18 cellular contexts compared by ENCODE assay signal in genomic region chr15:41980654-41981323, GRCh38. TPM values are rescaled to one million over a fixed set of nuclear protein-coding genes. Genes with fewer than 3 reads are reported as not detected.
DNase-seq lines count a peak whose midpoint lies in the region; ATAC-seq, FAIRE-seq and TF ChIP-seq lines count a peak whose summit lies in the region.
"Had no signal": no experiment of that assay in that cellular context is flagged by ENCODE, and none has a peak within 500 bp of the region (broad histone marks: within the 10 kb centered on the region; RNA-seq: fewer than 3 reads in every experiment).

No MANE protein-coding gene starts in this region.

- H3K27me3 ChIP-seq in astrocyte (ENCODE audit: insufficient read depth, low read length), result peaks cover 4% of the 10 kb centered on the region
- no peaks in the 10 kb centered on the region for H3K27me3 ChIP-seq in keratinocyte (ENCODE audit: control insufficient read depth, extremely low read depth, insufficient read depth, low read length)
- no peaks in the 10 kb centered on the region for H3K27me3 ChIP-seq in small intestine (ENCODE audit: control insufficient read depth in 2 of 2, insufficient read depth in 2 of 2, low read length in 2 of 2)
- H3K27me3 ChIP-seq: ovary had no signal

- no peak for ATAC-seq in HG02884 (IDR thresholded peaks at IDR 0.05; ENCODE audit: unreplicated experiment)
- no peak for ATAC-seq in HG03097 (IDR thresholded peaks at IDR 0.05; ENCODE audit: low FRiP score, unreplicated experiment)
- ATAC-seq in HG03108 (IDR thresholded peaks at IDR 0.05; ENCODE audit: unreplicated experiment), result no peak
- ATAC-seq: A549; activated naive CD8-positive, alpha-beta T cell treated with anti-CD3 and anti-CD28 coated beads, Interleukin-2, amount 50 U/mL, for 24 hours; CD8-positive, alpha-beta T cell had no signal

- H3K4me2 ChIP-seq in astrocyte (ENCODE audit: low read length), result peak overlapping the region; percentile 22
- no peak overlapping the region for H3K4me2 ChIP-seq in keratinocyte (ENCODE audit: control insufficient read depth, extremely low read depth, insufficient read depth, low read depth, low read length)
- H3K4me2 ChIP-seq: A549, KMS-11 had no signal

- no peak for TF ChIP-seq CTCF in astrocyte (IDR thresholded peaks at IDR 0.05; ENCODE audit: insufficient read depth, low read depth, low read length)
- TF ChIP-seq CTCF in keratinocyte (optimal IDR thresholded peaks at IDR 0.05 in 1 of 3, IDR thresholded peaks at IDR 0.05 in 1 of 3, conservative IDR thresholded peaks at IDR 0.05 in 1 of 3; ENCODE audit: extremely low read depth in 1 of 3, insufficient read depth in 2 of 3, low read length in 3 of 3), result no peak

- H3K36me3 ChIP-seq in astrocyte (ENCODE audit: insufficient read depth, low read length), result no peaks in the 10 kb centered on the region
- H3K36me3 ChIP-seq in keratinocyte (ENCODE audit: control insufficient read depth in 2 of 2, extremely low read depth in 1 of 2, insufficient read depth in 2 of 2, low read length in 2 of 2), result no peaks in the 10 kb centered on the region
- no peaks in the 10 kb centered on the region for H3K36me3 ChIP-seq in small intestine (ENCODE audit: control insufficient read depth in 2 of 2, insufficient read depth in 2 of 2, low read length in 2 of 2)
- H3K36me3 ChIP-seq: ovary had no signal

- H3K27ac ChIP-seq in astrocyte (ENCODE audit: low read depth, low read length), result no peak overlapping the region
- no peak overlapping the region for H3K27ac ChIP-seq in keratinocyte (ENCODE audit: control insufficient read depth, insufficient read depth, low read length)
- no peak overlapping the region for H3K27ac ChIP-seq in small intestine (ENCODE audit: low read depth in 1 of 2, low read length in 1 of 2)
- H3K27ac ChIP-seq: A549, KMS-11 had no signal

- H3K4me1 ChIP-seq in astrocyte (ENCODE audit: insufficient read depth, low read length) (peaks cover 4% of the 10 kb centered on the region), keratinocyte (ENCODE audit: control insufficient read depth, extremely low read depth, insufficient read depth, low read length) (peaks cover 13% of the 10 kb centered on the region), small intestine (ENCODE audit: control insufficient read depth in 2 of 2, insufficient read depth in 1 of 2, low read depth in 1 of 2, low read length in 1 of 2) (peaks cover 0 to 1% of the 10 kb centered on the region in 2 donors)
- H3K4me1 ChIP-seq: A549 had no signal

- no peak overlapping the region for H3K4me3 Mint-ChIP-seq in activated CD4-positive, alpha-beta T cell treated with anti-CD3 and anti-CD28 coated beads, Interleukin-2, amount 10 ng/mL, durations not matched to agents 24 days and 14 days
- H3K4me3 Mint-ChIP-seq in astrocyte (ENCODE audit: unreplicated experiment), result peak overlapping the region; percentile 12
- H3K4me3 Mint-ChIP-seq: activated naive CD8-positive, alpha-beta T cell treated with anti-CD3 and anti-CD28 coated beads, Interleukin-2, amount 50 U/mL, for 24 hours; CD8-positive, alpha-beta T cell; mesothelial cell of epicardium had no signal

- no peaks in the 10 kb centered on the region for H3K9me3 ChIP-seq in astrocyte (ENCODE audit: insufficient read depth, low read depth, low read length)
- no peaks in the 10 kb centered on the region for H3K9me3 ChIP-seq in keratinocyte (ENCODE audit: control insufficient read depth, low read depth, low read length)
- no peaks in the 10 kb centered on the region for H3K9me3 ChIP-seq in small intestine (ENCODE audit: control insufficient read depth, low read depth)
- H3K9me3 ChIP-seq: A549, ovary had no signal

- H3K4me3 ChIP-seq in astrocyte (ENCODE audit: insufficient read depth, low read depth, low read length) (no peak overlapping the region), keratinocyte (ENCODE audit: control insufficient read depth in 2 of 3, extremely low read depth in 1 of 3, insufficient read depth in 2 of 3, low read depth in 1 of 3, low read length in 3 of 3) (no peak overlapping the region), small intestine (ENCODE audit: low read depth in 1 of 2, low read length in 2 of 2) (no peak overlapping the region)
- H3K4me3 ChIP-seq: A549, ovary had no signal

- H3K9me1 ChIP-seq in keratinocyte (ENCODE audit: control insufficient read depth, extremely low read depth, insufficient read depth, low read length), result no peaks in the 10 kb centered on the region

- H3K79me2 ChIP-seq in astrocyte (ENCODE audit: insufficient read depth, low read length) (no peaks in the 10 kb centered on the region), keratinocyte (ENCODE audit: control insufficient read depth, insufficient read depth, low read length) (no peaks in the 10 kb centered on the region)

- intact Hi-C loops in activated CD4-positive, alpha-beta T cell treated with anti-CD3 and anti-CD28 coated beads, Interleukin-2, amount 10 ng/mL, durations not matched to agents 24 days and 14 days (cut with micrococcal nuclease), result no loop called here

- H3K4me1 Mint-ChIP-seq in activated CD4-positive, alpha-beta T cell treated with anti-CD3 and anti-CD28 coated beads, Interleukin-2, amount 10 ng/mL, durations not matched to agents 24 days and 14 days, result peaks cover 36% of the 10 kb centered on the region
- H3K4me1 Mint-ChIP-seq in astrocyte (ENCODE audit: low read depth, unreplicated experiment), result peaks cover 8% of the 10 kb centered on the region
- H3K4me1 Mint-ChIP-seq: activated naive CD8-positive, alpha-beta T cell treated with anti-CD3 and anti-CD28 coated beads, Interleukin-2, amount 50 U/mL, for 24 hours had no signal

- dilution Hi-C loops in keratinocyte (cut with MboI; ENCODE audit: extremely low pct_ligation_motif_present, low sequenced_read_pairs), result no loop called here

- H3K9ac ChIP-seq in astrocyte (ENCODE audit: low read length) (no peak overlapping the region), keratinocyte (ENCODE audit: control insufficient read depth, extremely low read depth, insufficient read depth, low read length) (no peak overlapping the region)
- H3K9ac ChIP-seq: KMS-11 had no signal

- DNase-seq in activated CD4-positive, alpha-beta T cell treated with anti-CD3 and anti-CD28 coated beads, Interleukin-2, amount 10 ng/mL, durations not matched to agents 24 days and 14 days, result no peak
- no peak for DNase-seq in activated CD4-positive, alpha-beta T cell treated with anti-CD3 and anti-CD28 coated beads for 4 hours
- DNase-seq in astrocyte (ENCODE audit: low read depth) (no peak), keratinocyte (ENCODE audit: low read depth, low spot score) (no peak), small intestine (peak; percentile 42)
- DNase-seq: activated naive CD8-positive, alpha-beta T cell treated with anti-CD3 and anti-CD28 coated beads, Interleukin-2, amount 50 U/mL, for 24 hours; NCI-H1105 treated with DMSO at 0.1 percent for 48 hours had no signal

- H3K27me3 Mint-ChIP-seq in activated CD4-positive, alpha-beta T cell treated with anti-CD3 and anti-CD28 coated beads, Interleukin-2, amount 10 ng/mL, durations not matched to agents 24 days and 14 days, result peaks cover 10% of the 10 kb centered on the region
- peaks cover 26% of the 10 kb centered on the region for H3K27me3 Mint-ChIP-seq in astrocyte (ENCODE audit: low read depth, unreplicated experiment)

- peak overlapping the region; percentile 74 for H3K27ac Mint-ChIP-seq in activated CD4-positive, alpha-beta T cell treated with anti-CD3 and anti-CD28 coated beads, Interleukin-2, amount 10 ng/mL, durations not matched to agents 24 days and 14 days
- no peak overlapping the region for H3K27ac Mint-ChIP-seq in astrocyte (ENCODE audit: unreplicated experiment)
- H3K27ac Mint-ChIP-seq: activated naive CD8-positive, alpha-beta T cell treated with anti-CD3 and anti-CD28 coated beads, Interleukin-2, amount 50 U/mL, for 24 hours; CD8-positive, alpha-beta T cell had no signal

- H4K20me1 ChIP-seq in astrocyte (ENCODE audit: insufficient read depth, low read length) (no peaks in the 10 kb centered on the region), keratinocyte (ENCODE audit: control insufficient read depth, extremely low read depth, insufficient read depth, low read length) (no peaks in the 10 kb centered on the region)

- H3K36me3 Mint-ChIP-seq in activated CD4-positive, alpha-beta T cell treated with anti-CD3 and anti-CD28 coated beads, Interleukin-2, amount 10 ng/mL, durations not matched to agents 24 days and 14 days (ENCODE audit: low read depth), result no peaks in the 10 kb centered on the region
- no peaks in the 10 kb centered on the region for H3K36me3 Mint-ChIP-seq in astrocyte (ENCODE audit: low read depth, unreplicated experiment)
- H3K36me3 Mint-ChIP-seq: CD8-positive, alpha-beta T cell; mesothelial cell of epicardium had no signal

- FAIRE-seq in astrocyte (lab: Jason Lieb, UNC), result no peak
- FAIRE-seq in keratinocyte (lab: Jason Lieb, UNC), result no peak
- FAIRE-seq in small intestine (lab: Jason Lieb, UNC), result no peak
- FAIRE-seq: A549 had no signal

- WGBS in small intestine, 3 donors, result 47 to 70% (median 59%) methylated on average over 7 of the region's 7 CpGs

- no peaks in the 10 kb centered on the region for H3K9me3 Mint-ChIP-seq in activated CD4-positive, alpha-beta T cell treated with anti-CD3 and anti-CD28 coated beads, Interleukin-2, amount 10 ng/mL, durations not matched to agents 24 days and 14 days
- peaks cover 2% of the 10 kb centered on the region for H3K9me3 Mint-ChIP-seq in astrocyte (ENCODE audit: unreplicated experiment)
- H3K9me3 Mint-ChIP-seq: activated naive CD8-positive, alpha-beta T cell treated with anti-CD3 and anti-CD28 coated beads, Interleukin-2, amount 50 U/mL, for 24 hours; CD8-positive, alpha-beta T cell; mesothelial cell of epicardium had no signal

- H2AFZ ChIP-seq in astrocyte (ENCODE audit: low read depth, low read length), result no peak overlapping the region
- peak overlapping the region; percentile 25 for H2AFZ ChIP-seq in keratinocyte (ENCODE audit: control insufficient read depth, low read length)

RNA-seq across cellular contexts. Expression of gene EHD4, which starts 8.4 kb away (rescaled TPM):
- total RNA-seq in activated CD4-positive, alpha-beta T cell treated with anti-CD3 and anti-CD28 coated beads, Interleukin-2, amount 10 ng/mL, durations not matched to agents 24 days and 14 days, result 28.4 and 28.9 TPM in 2 replicates
- total RNA-seq in astrocyte, result 46.4 and 51.4 TPM in 2 replicates
- polyA plus RNA-seq in keratinocyte (29.5 to 49.7 TPM (median 31.5 TPM) in 3 replicates), small intestine (10 to 100 TPM in 1 of 3 donors, 1 to 10 TPM in 2; 9.4 to 13.5 (median 9.5) TPM)
- polyA plus RNA-seq in keratinocyte (2011; ENCODE audit: low read depth), result 8.7 TPM
- polyA plus RNA-seq in keratinocyte (2011; cell fraction: cytosol; rRNA removed), result 28.5 and 34.1 TPM in 2 replicates
- 27.7 and 35.2 TPM in 2 replicates for polyA plus RNA-seq in keratinocyte (2011; cell fraction: nucleus; rRNA removed)
- 21.9 and 42.9 TPM in 2 replicates for polyA plus RNA-seq in keratinocyte (2012; ENCODE audit: low replicate concordance)
- polyA minus RNA-seq in keratinocyte, result 39.6 to 55.1 TPM (median 41.8 TPM) in 3 replicates
- polyA minus RNA-seq in keratinocyte (2011; cell fraction: cytosol; rRNA and poly(A)+ RNA removed), result 58.7 TPM
- 27.5 and 35.1 TPM in 2 replicates for polyA minus RNA-seq in keratinocyte (2011; cell fraction: nucleus; rRNA and poly(A)+ RNA removed)

RNA-seq across cellular contexts. Expression of gene PLA2G4E, which starts 40.1 kb away (rescaled TPM):
- not detected in 2 replicates for total RNA-seq in activated CD4-positive, alpha-beta T cell treated with anti-CD3 and anti-CD28 coated beads, Interleukin-2, amount 10 ng/mL, durations not matched to agents 24 days and 14 days
- not detected in 2 replicates for total RNA-seq in astrocyte
- polyA plus RNA-seq in keratinocyte (1.1 to 6.7 TPM (median 3.5 TPM) in 3 replicates), small intestine (under 1 TPM in 1 of 3 donors, not detected in 2; 0.13 TPM)
- polyA plus RNA-seq in keratinocyte (2011; ENCODE audit: low read depth), result 16.7 TPM
- polyA plus RNA-seq in keratinocyte (2011; cell fraction: cytosol; rRNA removed), result 1.0 and 1.7 TPM in 2 replicates
- polyA plus RNA-seq in keratinocyte (2011; cell fraction: nucleus; rRNA removed), result 7.9 and 10.2 TPM in 2 replicates
- polyA plus RNA-seq in keratinocyte (2012; ENCODE audit: low replicate concordance), result 0.96 and 41.0 TPM in 2 replicates
- polyA minus RNA-seq in keratinocyte, result 2.3 to 3.8 TPM (median 2.4 TPM) in 3 replicates
- 1.3 TPM for polyA minus RNA-seq in keratinocyte (2011; cell fraction: cytosol; rRNA and poly(A)+ RNA removed)
- 5.5 and 6.4 TPM in 2 replicates for polyA minus RNA-seq in keratinocyte (2011; cell fraction: nucleus; rRNA and poly(A)+ RNA removed)
- total RNA-seq: CD8-positive, alpha-beta T cell; Daoy; H4; mesothelial cell of epicardium; subcutaneous adipose tissue had no signal
